In genomic region chr15:70602834-70603560, GRCh38 we compare ENCODE assay signal across 16 cellular contexts.
"Had no signal": no experiment of that assay in that cellular context is flagged by ENCODE, and none has a peak within 500 bp of the region (broad histone marks: within the 10 kb centered on the region; RNA-seq: fewer than 3 reads in every experiment).

No MANE protein-coding gene starts in this region.

- H3K36me3 ChIP-seq: gastrocnemius medialis, pancreas, uterus had no signal

- H3K4me3 Mint-ChIP-seq: activated naive CD8-positive, alpha-beta T cell; activated T-cell treated with anti-CD3 and anti-CD28 coated beads, Interleukin-2, amount 50 U/mL, for 72 hours; central memory CD8-positive, alpha-beta T cell; stimulated activated memory B cell treated with anti-CD40 and anti-IgM and Interleukin-4, amounts not matched to agents 10 μg/mL and 1 μg/mL and 100 μg/mL, for 72 hours; T-helper 17 cell had no signal

- ATAC-seq: activated T-cell treated with anti-CD3 and anti-CD28 coated beads, Interleukin-2, amount 50 U/mL, for 72 hours; gastrocnemius medialis; pancreas; stimulated activated memory B cell treated with anti-CD40 and anti-IgM and Interleukin-4, amounts not matched to agents 10 μg/mL and 1 μg/mL and 100 μg/mL, for 72 hours; T-helper 17 cell had no signal

- H3K36me3 Mint-ChIP-seq: stimulated activated memory B cell treated with anti-CD40 and anti-IgM and Interleukin-4, amounts not matched to agents 10 μg/mL and 1 μg/mL and 100 μg/mL, for 72 hours had no signal

- H3K27me3 ChIP-seq: gastrocnemius medialis, pancreas, tibial artery, uterus had no signal

- H3K9me3 Mint-ChIP-seq: activated T-cell treated with anti-CD3 and anti-CD28 coated beads, Interleukin-2, amount 50 U/mL, for 72 hours; central memory CD8-positive, alpha-beta T cell had no signal

- H3K27ac ChIP-seq: gastrocnemius medialis, pancreas, tibial artery, uterus had no signal

- DNase-seq: activated CD4-positive, alpha-beta T cell treated with anti-CD3 and anti-CD28 coated beads for 48 hours; activated CD8-positive, alpha-beta memory T cell treated with anti-CD3 and anti-CD28 coated beads, Interleukin-2, amount 50 U/mL, for 48 hours; activated gamma-delta T cell treated with Interleukin-2 at 50 U/mL for 16 hours; activated T-cell treated with anti-CD3 and anti-CD28 coated beads, Interleukin-2, amount 50 U/mL, for 72 hours; amniotic stem cell; effector memory CD4-positive, alpha-beta T cell; gastrocnemius medialis; kidney; pancreas; stimulated activated CD4-positive, alpha-beta T cell treated with anti-CD3 and anti-CD28 coated beads, Interleukin-2, amount 100 ng/mL, for 48 hours; T-helper 17 cell; tibial artery; uterus had no signal

- H3K27ac Mint-ChIP-seq: activated naive CD8-positive, alpha-beta T cell; activated T-cell treated with anti-CD3 and anti-CD28 coated beads, Interleukin-2, amount 50 U/mL, for 72 hours; stimulated activated memory B cell treated with anti-CD40 and anti-IgM and Interleukin-4, amounts not matched to agents 10 μg/mL and 1 μg/mL and 100 μg/mL, for 72 hours; T-helper 17 cell had no signal

- H3K4me3 ChIP-seq: gastrocnemius medialis, pancreas, tibial artery, uterus had no signal

- H3K9me3 ChIP-seq: gastrocnemius medialis, pancreas, tibial artery, uterus had no signal

- H3K4me1 Mint-ChIP-seq: central memory CD8-positive, alpha-beta T cell; stimulated activated memory B cell treated with anti-CD40 and anti-IgM and Interleukin-4, amounts not matched to agents 10 μg/mL and 1 μg/mL and 100 μg/mL, for 72 hours; T-helper 17 cell had no signal
